In genomic region chr18:53990485-53990884, GRCh38 we compare ENCODE assay signal across 1 cellular context.
TF ChIP-seq lines count a peak whose summit lies in the region.

No MANE protein-coding gene starts in this region.

TF ChIP-seq in HCT116, 20 proteins besides CTCF, POLR2A, EP300 and RAD21 (continued from another document):
- TF ChIP-seq POLR2AphosphoS5 (IDR thresholded peaks at IDR 0.05; ENCODE audit: low read depth, low read length) (no peak), CEBPB (IDR thresholded peaks at IDR 0.05; ENCODE audit: low read depth) (no peak), ZBTB33 (IDR thresholded peaks at IDR 0.05; ENCODE audit: extremely low read depth, insufficient replicate concordance, low read length) (no peak), YY1 (IDR thresholded peaks at IDR 0.05; ENCODE audit: extremely low read depth, insufficient replicate concordance, low read depth, low read length) (no peak), MAX (IDR thresholded peaks at IDR 0.05) (no peak), EGR1 (IDR thresholded peaks at IDR 0.05; ENCODE audit: low read depth) (no peak), ELF1 (IDR thresholded peaks at IDR 0.05; ENCODE audit: borderline replicate concordance, low read depth) (no peak)
